ENCODE assay signal across 1 cellular context in genomic region chr1:40040511-40041465, GRCh38.
A peak's percentile ranks its signal among the peaks of the same experiment; 100 is the strongest.
TF ChIP-seq lines count a peak whose summit lies in the region.

Gene CAP1, plus strand, starts transcription at chr1:40040729. Its CDS starts 18,618 bp downstream, at chr1:40059347.

TF ChIP-seq in HepG2, 621 proteins besides CTCF, POLR2A, EP300 and RAD21 (continued from another document and continues in another):
- no peak for TF ChIP-seq PREB (CRISPR knock-in tag; IDR thresholded peaks at IDR 0.05)
- TF ChIP-seq FOXC1 (CRISPR knock-in tag; IDR thresholded peaks at IDR 0.05; ENCODE audit: borderline replicate concordance): peak; percentile 14; the same call in 1 of the 2 replicates
- TF ChIP-seq KLF13 (CRISPR knock-in tag; IDR thresholded peaks at IDR 0.05): no peak
- no peak for TF ChIP-seq IRF1 (CRISPR knock-in tag; IDR thresholded peaks at IDR 0.05; ENCODE audit: low read depth)
- TF ChIP-seq SALL1 (CRISPR knock-in tag; IDR thresholded peaks at IDR 0.05): peak; percentile 9; the same call in 1 of the 2 replicates
- TF ChIP-seq ZNF550 (CRISPR knock-in tag; IDR thresholded peaks at IDR 0.05; ENCODE audit: borderline replicate concordance): no peak
- TF ChIP-seq KLF6 (CRISPR knock-in tag; IDR thresholded peaks at IDR 0.05): 0 out of 2 replicates have a peak, but pooled peaks have one; percentile 11
- TF ChIP-seq ZNF207 (IDR thresholded peaks at IDR 0.05; ENCODE audit: borderline replicate concordance): no peak
- no peak for TF ChIP-seq ATF7 (IDR thresholded peaks at IDR 0.05)
- TF ChIP-seq ATF7 (CRISPR knock-in tag; IDR thresholded peaks at IDR 0.05): no peak
- TF ChIP-seq TAF1 (CRISPR knock-in tag; IDR thresholded peaks at IDR 0.05): peak; percentile 65; the same call in 1 of the 2 replicates
- TF ChIP-seq BRD4 (CRISPR knock-in tag; IDR thresholded peaks at IDR 0.05): 0 out of 2 replicates have a peak, but pooled peaks have one; percentile 14
- 0 out of 2 replicates have a peak, but pooled peaks have one; percentile 38 for TF ChIP-seq ADNP (CRISPR knock-in tag; IDR thresholded peaks at IDR 0.05)
- TF ChIP-seq ARID2 (CRISPR knock-in tag; IDR thresholded peaks at IDR 0.05; ENCODE audit: borderline replicate concordance): no peak
- no peak for TF ChIP-seq MYNN (CRISPR knock-in tag; IDR thresholded peaks at IDR 0.05; ENCODE audit: low read depth)
- no peak for TF ChIP-seq LCORL (IDR thresholded peaks at IDR 0.05)
- 0 out of 2 replicates have a peak, but pooled peaks have one; percentile 47 for TF ChIP-seq LCORL (CRISPR knock-in tag; IDR thresholded peaks at IDR 0.05)
- peak; percentile 49; the same call in 1 of the 2 replicates for TF ChIP-seq SNAPC4 (CRISPR knock-in tag; IDR thresholded peaks at IDR 0.05)
- peak; percentile 66 for TF ChIP-seq PHF8 (CRISPR knock-in tag; IDR thresholded peaks at IDR 0.05)
- 0 out of 2 replicates have a peak, but pooled peaks have one; percentile 14 for TF ChIP-seq JUN (CRISPR knock-in tag; IDR thresholded peaks at IDR 0.05)
- TF ChIP-seq NBN (conservative IDR thresholded peaks at IDR 0.05): no peak
- TF ChIP-seq MXD3 (CRISPR knock-in tag; IDR thresholded peaks at IDR 0.05): peak; percentile 58; the same call in 1 of the 2 replicates
- no peak; the same call in 1 of the 2 replicates for TF ChIP-seq MAX (IDR thresholded peaks at IDR 0.05)
- TF ChIP-seq ZNF362 (CRISPR knock-in tag; IDR thresholded peaks at IDR 0.05; ENCODE audit: borderline replicate concordance): peak; percentile 68; the same call in 1 of the 2 replicates
- no peak for TF ChIP-seq PBX3 (CRISPR knock-in tag; IDR thresholded peaks at IDR 0.05; ENCODE audit: borderline replicate concordance)
- TF ChIP-seq IRX3 (CRISPR knock-in tag; IDR thresholded peaks at IDR 0.05; ENCODE audit: borderline replicate concordance, low read depth): no peak
- TF ChIP-seq KMT2A (CRISPR knock-in tag; IDR thresholded peaks at IDR 0.05): peak; percentile 67; the same call in 1 of the 2 replicates
- TF ChIP-seq NFIB (CRISPR knock-in tag; IDR thresholded peaks at IDR 0.05; ENCODE audit: borderline replicate concordance): no peak
- TF ChIP-seq SOX5 (CRISPR knock-in tag; IDR thresholded peaks at IDR 0.05; ENCODE audit: borderline replicate concordance): 0 out of 2 replicates have a peak, but pooled peaks have one; percentile 6
- TF ChIP-seq ZBTB39 (CRISPR knock-in tag; IDR thresholded peaks at IDR 0.05): no peak
- TF ChIP-seq HOMEZ (CRISPR knock-in tag; IDR thresholded peaks at IDR 0.05; ENCODE audit: low read depth): no peak
- TF ChIP-seq ZBTB38 (CRISPR knock-in tag; IDR thresholded peaks at IDR 0.05): peak; percentile 28; the same call in 1 of the 2 replicates
- TF ChIP-seq ZNF101 (CRISPR knock-in tag; IDR thresholded peaks at IDR 0.05; ENCODE audit: borderline replicate concordance, low read depth): no peak
- no peak for TF ChIP-seq DR1 (CRISPR knock-in tag; IDR thresholded peaks at IDR 0.05)
- no peak; the same call in 1 of the 2 replicates for TF ChIP-seq ZNF709 (CRISPR knock-in tag; IDR thresholded peaks at IDR 0.05)
- TF ChIP-seq ZC3H4 (CRISPR knock-in tag; IDR thresholded peaks at IDR 0.05; ENCODE audit: borderline replicate concordance): no peak
- TF ChIP-seq MLLT10 (CRISPR knock-in tag; IDR thresholded peaks at IDR 0.05): no peak
- peak; percentile 70 for TF ChIP-seq TAF15 (IDR thresholded peaks at IDR 0.05; ENCODE audit: low read depth, low read length, poor library complexity, severe bottlenecking)
- TF ChIP-seq ARID3A (IDR thresholded peaks at IDR 0.05; ENCODE audit: low read depth, low read length): no peak
- no peak for TF ChIP-seq ZNF274 (CRISPR knock-in tag; IDR thresholded peaks at IDR 0.05)
- TF ChIP-seq ZNF615 (CRISPR knock-in tag; IDR thresholded peaks at IDR 0.05; ENCODE audit: borderline replicate concordance): no peak
- TF ChIP-seq PHF20 (CRISPR knock-in tag; IDR thresholded peaks at IDR 0.05): peak; percentile 81
- no peak for TF ChIP-seq CEBPZ (IDR thresholded peaks at IDR 0.05; ENCODE audit: low read length)
- no peak for TF ChIP-seq SP140L (CRISPR knock-in tag; IDR thresholded peaks at IDR 0.05; ENCODE audit: borderline replicate concordance)
- no peak; the same call in 1 of the 2 replicates for TF ChIP-seq ZFP1 (CRISPR knock-in tag; IDR thresholded peaks at IDR 0.05)
- TF ChIP-seq ZMYM4 (CRISPR knock-in tag; IDR thresholded peaks at IDR 0.05): peak; percentile 52
